Comparison of ENCODE assay signal across 8 cellular contexts in the genomic region with DNA sequence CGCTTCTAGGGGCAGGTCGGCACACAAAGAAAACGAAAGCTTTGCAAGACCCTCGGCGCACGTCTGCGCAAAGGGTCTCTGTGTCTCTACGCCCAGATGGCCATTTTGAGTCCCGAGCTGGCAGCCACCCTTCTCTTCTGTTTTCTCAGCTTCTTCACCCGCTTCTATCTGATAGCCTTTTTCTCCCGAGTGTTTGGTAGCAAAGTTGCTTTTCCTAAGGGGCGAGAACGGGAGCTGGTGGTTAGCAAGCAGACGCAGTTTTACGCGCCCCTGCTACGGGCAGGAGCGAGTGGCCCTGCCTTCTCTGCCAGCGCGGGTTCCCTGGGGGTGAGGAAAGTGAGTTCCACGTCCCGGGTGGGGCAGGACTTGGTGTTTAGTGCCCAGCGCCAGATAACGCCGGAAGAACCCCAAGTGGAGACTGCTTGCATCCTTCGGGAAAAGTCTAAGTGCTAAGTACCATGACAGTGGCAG. TPM values are rescaled to one million over a fixed set of nuclear protein-coding genes. Genes with fewer than 3 reads are reported as not detected.
DNase-seq lines count a peak whose midpoint lies in the region; ATAC-seq and TF ChIP-seq lines count a peak whose summit lies in the region.

No MANE protein-coding gene starts in this region.

- no peaks in the 10 kb centered on the region for H3K27me3 ChIP-seq in OCI-LY3 (ENCODE audit: low read depth, low read length)
- no peaks in the 10 kb centered on the region for H3K27me3 ChIP-seq in lung (ENCODE audit: control insufficient read depth, insufficient read depth)
- H3K27me3 ChIP-seq in upper lobe of right lung: peaks cover 21% of the 10 kb centered on the region

- ATAC-seq in central memory CD8-positive, alpha-beta T cell (replicated peaks; ENCODE audit: extremely low read depth, poor library complexity, severe bottlenecking): no peak
- ATAC-seq in lung (ENCODE audit: insufficient read depth, low FRiP score) (no peak), upper lobe of right lung (no peak), HG03159 (IDR thresholded peaks at IDR 0.05; ENCODE audit: unreplicated experiment) (no peak), HG02610 (IDR thresholded peaks at IDR 0.05; ENCODE audit: unreplicated experiment) (no peak)

- no peaks in the 10 kb centered on the region for H3K36me3 Mint-ChIP-seq in activated naive CD4-positive, alpha-beta T cell treated with anti-CD3 and anti-CD28 coated beads, Interleukin-2, amount 10 ng/mL, durations not matched to agents 7 days and 5 days
- H3K36me3 Mint-ChIP-seq in central memory CD8-positive, alpha-beta T cell (ENCODE audit: insufficient read depth): peaks cover 10% of the 10 kb centered on the region

- no peaks in the 10 kb centered on the region for H3K9me3 Mint-ChIP-seq in activated naive CD4-positive, alpha-beta T cell treated with anti-CD3 and anti-CD28 coated beads, Interleukin-2, amount 10 ng/mL, durations not matched to agents 7 days and 5 days
- H3K9me3 Mint-ChIP-seq in central memory CD8-positive, alpha-beta T cell: no peaks in the 10 kb centered on the region

- peak overlapping the region; percentile 99 for H2AFZ ChIP-seq in OCI-LY3 (ENCODE audit: low read depth, low read length)

- H3K9ac ChIP-seq in OCI-LY3 (ENCODE audit: low read length): peak overlapping the region; percentile 76

- H3K27me3 Mint-ChIP-seq in activated naive CD4-positive, alpha-beta T cell treated with anti-CD3 and anti-CD28 coated beads, Interleukin-2, amount 10 ng/mL, durations not matched to agents 7 days and 5 days: peaks cover 49% of the 10 kb centered on the region
- peaks cover 48% of the 10 kb centered on the region for H3K27me3 Mint-ChIP-seq in central memory CD8-positive, alpha-beta T cell

- TF ChIP-seq CTCF in OCI-LY3 (IDR thresholded peaks at IDR 0.05; ENCODE audit: low read depth, low read length) (no peak), lung (IDR thresholded peaks at IDR 0.05; ENCODE audit: control extremely low read depth, extremely low read depth) (no peak), upper lobe of right lung (IDR thresholded peaks at IDR 0.05) (no peak)

- DNase-seq in activated naive CD4-positive, alpha-beta T cell treated with anti-CD3 and anti-CD28 coated beads, Interleukin-2, amount 10 ng/mL, durations not matched to agents 7 days and 5 days: peak; percentile 40
- no peak for DNase-seq in activated naive CD4-positive, alpha-beta T cell (lab: John Stamatoyannopoulos, UW)
- DNase-seq in central memory CD8-positive, alpha-beta T cell (ENCODE audit: low spot score in 2 of 2): no peak
- DNase-seq in lung (ENCODE audit: low spot score) (peak; percentile 35), upper lobe of right lung (no peak)

- H3K9me3 ChIP-seq in OCI-LY3 (ENCODE audit: insufficient read depth, low read length) (no peaks in the 10 kb centered on the region), lung (ENCODE audit: control insufficient read depth in 2 of 2, insufficient read depth in 1 of 2, low read length in 1 of 2) (no peaks in the 10 kb centered on the region), upper lobe of right lung (no peaks in the 10 kb centered on the region)

- CTCF ChIA-PET in activated naive CD4-positive, alpha-beta T cell treated with anti-CD3 and anti-CD28 coated beads, Interleukin-2, amount 10 ng/mL, durations not matched to agents 7 days and 5 days (lab: Charles Lee): no interaction called here

- H3K4me1 Mint-ChIP-seq in activated naive CD4-positive, alpha-beta T cell treated with anti-CD3 and anti-CD28 coated beads, Interleukin-2, amount 10 ng/mL, durations not matched to agents 7 days and 5 days: peaks cover 34% of the 10 kb centered on the region
- peaks cover 37% of the 10 kb centered on the region for H3K4me1 Mint-ChIP-seq in central memory CD8-positive, alpha-beta T cell

- WGBS in lung, 2 donors: 7 to 12% methylated on average over 26 of the region's 26 CpGs

- H3K4me1 ChIP-seq in OCI-LY3 (ENCODE audit: low read length) (peaks cover 19% of the 10 kb centered on the region), lung (ENCODE audit: control insufficient read depth in 2 of 2, insufficient read depth in 2 of 2, low read length in 2 of 2) (peaks cover 4 to 8% of the 10 kb centered on the region in 2 donors), upper lobe of right lung (peaks cover 15% of the 10 kb centered on the region)

- peak overlapping the region; percentile 81 for H3K4me3 Mint-ChIP-seq in activated naive CD4-positive, alpha-beta T cell treated with anti-CD3 and anti-CD28 coated beads, Interleukin-2, amount 10 ng/mL, durations not matched to agents 7 days and 5 days
- H3K4me3 Mint-ChIP-seq in central memory CD8-positive, alpha-beta T cell: peak overlapping the region; percentile 65

- H3K4me2 ChIP-seq in OCI-LY3 (ENCODE audit: low read length): peak overlapping the region; percentile 81

- H4K20me1 ChIP-seq in OCI-LY3 (ENCODE audit: insufficient read depth, low read length): peaks cover 13% of the 10 kb centered on the region; the same call in 1 of the 2 replicates

- H3K27ac ChIP-seq in OCI-LY3 (ENCODE audit: low read length): no peak overlapping the region
- H3K27ac ChIP-seq in lung (ENCODE audit: low read depth in 1 of 2, low read length in 1 of 2): no peak overlapping the region
- no peak overlapping the region for H3K27ac ChIP-seq in upper lobe of right lung

- intact Hi-C loops in upper lobe of right lung (cut with DNase I): no loop called here

- peaks cover 20% of the 10 kb centered on the region for H3K79me2 ChIP-seq in OCI-LY3 (ENCODE audit: low read length)

- H3K27ac Mint-ChIP-seq in activated naive CD4-positive, alpha-beta T cell treated with anti-CD3 and anti-CD28 coated beads, Interleukin-2, amount 10 ng/mL, durations not matched to agents 7 days and 5 days: no peak overlapping the region
- H3K27ac Mint-ChIP-seq in central memory CD8-positive, alpha-beta T cell (ENCODE audit: low read depth): peak overlapping the region; percentile 26

- peak overlapping the region; percentile 83 for H3K4me3 ChIP-seq in OCI-LY3 (ENCODE audit: low read length)
- H3K4me3 ChIP-seq in lung: peak overlapping the region; percentile 15
- peak overlapping the region; percentile 44 for H3K4me3 ChIP-seq in upper lobe of right lung

- H3K36me3 ChIP-seq in OCI-LY3 (replicated peaks; ENCODE audit: low read depth, low read length) (no peaks in the 10 kb centered on the region), lung (ENCODE audit: control insufficient read depth in 2 of 2, insufficient read depth in 2 of 2, low read length in 2 of 2) (no peaks in the 10 kb centered on the region), upper lobe of right lung (no peaks in the 10 kb centered on the region)

RNA-seq across cellular contexts. Expression of gene MKRN2, which starts 2.9 kb away (rescaled TPM):
- total RNA-seq in lung (10 to 100 TPM; 26.4 to 30.8 TPM), upper lobe of right lung (23.4 TPM)
- polyA plus RNA-seq in lung: 10 to 100 TPM; 15.7 to 20.2 TPM

RNA-seq across cellular contexts. Expression of gene MKRN2OS, which starts 8.7 kb away (rescaled TPM):
- 1 to 10 TPM in 1 of 2 donors, not detected in 1; 1.1 TPM for total RNA-seq in lung
- 1 to 10 TPM in 1 of 2 donors, under 1 TPM in 1; 0.62 to 1.3 TPM for polyA plus RNA-seq in lung
- not detected for total RNA-seq in upper lobe of right lung

Comparison
In these comparisons a context has a peak if more than half of its experiments do, and no peak if none do; other contexts are left out.
1. DNase-seq: peak in activated naive CD4-positive, alpha-beta T cell treated with anti-CD3 and anti-CD28 coated beads, Interleukin-2, amount 10 ng/mL, durations not matched to agents 7 days and 5 days (single experiment) and lung (single experiment); none in activated naive CD4-positive, alpha-beta T cell (0 of 4), central memory CD8-positive, alpha-beta T cell (0 of 2) and upper lobe of right lung (single experiment).
2. H3K4me3 ChIP-seq: peak in every context shown above with its lines; median percentile 83 in OCI-LY3; 44 in upper lobe of right lung; 15 in lung.